Comparison of ENCODE assay signal across 23 cellular contexts in genomic region chr5:144104086-144104485, GRCh38.
"Had no signal": no experiment of that assay in that cellular context is flagged by ENCODE, and none has a peak within 500 bp of the region (broad histone marks: within the 10 kb centered on the region; RNA-seq: fewer than 3 reads in every experiment).

No MANE protein-coding gene starts in this region.

- DNase-seq: activated CD4-positive, alpha-beta T cell treated with anti-CD3 and anti-CD28 coated beads for 1 hour; activated CD4-positive, alpha-beta T cell treated with anti-CD3 and anti-CD28 coated beads, Interleukin-2, amount 50 U/mL, for 1 hour; activated CD8-positive, alpha-beta T cell treated with anti-CD3 and anti-CD28 coated beads, Interleukin-2, amount 10 ng/mL, durations not matched to agents 7 days and 5 days; activated naive CD4-positive, alpha-beta T cell; activated naive CD8-positive, alpha-beta T cell treated with anti-CD3 and anti-CD28 coated beads for 36 hours; colonic mucosa; dorsolateral prefrontal cortex; gastrocnemius medialis; hippocampal formation; left ventricle myocardium inferior; naive thymus-derived CD4-positive, alpha-beta T cell; posterior cingulate gyrus; sigmoid colon; stimulated activated CD4-positive, alpha-beta T cell treated with anti-CD3 and anti-CD28 coated beads, Interleukin-15, amount 100 ng/mL, for 24 hours; stimulated activated naive B cell treated with anti-CD40 and anti-IgM and Interleukin-4, amounts not matched to agents 10 μg/mL and 1 μg/mL and 100 μg/mL, for 72 hours; transverse colon had no signal

- H3K27ac Mint-ChIP-seq: activated CD8-positive, alpha-beta T cell treated with anti-CD3 and anti-CD28 coated beads, Interleukin-2, amount 10 ng/mL, durations not matched to agents 7 days and 5 days; activated naive CD8-positive, alpha-beta T cell treated with anti-CD3 and anti-CD28 coated beads for 36 hours; activated T-helper 17 cell treated with anti-CD3 and anti-CD28 coated beads, Interleukin-2, amount 50 U/mL, for 72 hours; naive thymus-derived CD4-positive, alpha-beta T cell; stimulated activated naive B cell treated with anti-CD40 and anti-IgM and Interleukin-4, amounts not matched to agents 10 μg/mL and 1 μg/mL and 100 μg/mL, for 72 hours had no signal

- H3K9me3 Mint-ChIP-seq: activated naive CD8-positive, alpha-beta T cell treated with anti-CD3 and anti-CD28 coated beads for 36 hours; activated T-helper 17 cell treated with anti-CD3 and anti-CD28 coated beads, Interleukin-2, amount 50 U/mL, for 72 hours; naive thymus-derived CD4-positive, alpha-beta T cell; neural crest cell; stimulated activated naive B cell treated with anti-CD40 and anti-IgM and Interleukin-4, amounts not matched to agents 10 μg/mL and 1 μg/mL and 100 μg/mL, for 72 hours had no signal

- ATAC-seq: activated CD8-positive, alpha-beta T cell treated with anti-CD3 and anti-CD28 coated beads, Interleukin-2, amount 10 ng/mL, durations not matched to agents 7 days and 5 days; activated T-helper 17 cell treated with anti-CD3 and anti-CD28 coated beads, Interleukin-2, amount 50 U/mL, for 72 hours; gastrocnemius medialis; naive thymus-derived CD4-positive, alpha-beta T cell; stimulated activated naive B cell treated with anti-CD40 and anti-IgM and Interleukin-4, amounts not matched to agents 10 μg/mL and 1 μg/mL and 100 μg/mL, for 72 hours had no signal

- H3K4me2 ChIP-seq: smooth muscle cell had no signal

- FAIRE-seq: astrocyte, urothelium cell line had no signal

- H3K36me3 ChIP-seq: breast epithelium, colonic mucosa, esophagus muscularis mucosa, gastrocnemius medialis, left ventricle myocardium inferior, sigmoid colon, transverse colon had no signal

- H3K4me1 ChIP-seq: breast epithelium, colonic mucosa, gastrocnemius medialis, left ventricle myocardium inferior, transverse colon had no signal

- H3K27me3 Mint-ChIP-seq: stimulated activated naive B cell treated with anti-CD40 and anti-IgM and Interleukin-4, amounts not matched to agents 10 μg/mL and 1 μg/mL and 100 μg/mL, for 72 hours had no signal

- H3K27me3 ChIP-seq: breast epithelium, colonic mucosa, dorsolateral prefrontal cortex, esophagus muscularis mucosa, gastrocnemius medialis, sigmoid colon had no signal

- H3K9me3 ChIP-seq: breast epithelium, colonic mucosa, esophagus muscularis mucosa, gastrocnemius medialis, left ventricle myocardium inferior, sigmoid colon, transverse colon had no signal

- H3K4me3 ChIP-seq: breast epithelium, colonic mucosa, dorsolateral prefrontal cortex, esophagus muscularis mucosa, gastrocnemius medialis, left ventricle myocardium inferior, sigmoid colon, smooth muscle cell, transverse colon had no signal

- H3K36me3 Mint-ChIP-seq: activated naive CD8-positive, alpha-beta T cell treated with anti-CD3 and anti-CD28 coated beads for 36 hours; naive thymus-derived CD4-positive, alpha-beta T cell; stimulated activated naive B cell treated with anti-CD40 and anti-IgM and Interleukin-4, amounts not matched to agents 10 μg/mL and 1 μg/mL and 100 μg/mL, for 72 hours had no signal

- H3K4me1 Mint-ChIP-seq: activated naive CD8-positive, alpha-beta T cell treated with anti-CD3 and anti-CD28 coated beads for 36 hours; activated T-helper 17 cell treated with anti-CD3 and anti-CD28 coated beads, Interleukin-2, amount 50 U/mL, for 72 hours; naive thymus-derived CD4-positive, alpha-beta T cell; neural crest cell; stimulated activated naive B cell treated with anti-CD40 and anti-IgM and Interleukin-4, amounts not matched to agents 10 μg/mL and 1 μg/mL and 100 μg/mL, for 72 hours had no signal

- H3K4me3 Mint-ChIP-seq: activated CD8-positive, alpha-beta T cell treated with anti-CD3 and anti-CD28 coated beads, Interleukin-2, amount 10 ng/mL, durations not matched to agents 7 days and 5 days; activated naive CD8-positive, alpha-beta T cell treated with anti-CD3 and anti-CD28 coated beads for 36 hours; activated T-helper 17 cell treated with anti-CD3 and anti-CD28 coated beads, Interleukin-2, amount 50 U/mL, for 72 hours; naive thymus-derived CD4-positive, alpha-beta T cell; neural crest cell; stimulated activated naive B cell treated with anti-CD40 and anti-IgM and Interleukin-4, amounts not matched to agents 10 μg/mL and 1 μg/mL and 100 μg/mL, for 72 hours had no signal

- H3K27ac ChIP-seq: breast epithelium, colonic mucosa, dorsolateral prefrontal cortex, esophagus muscularis mucosa, gastrocnemius medialis, left ventricle myocardium inferior, sigmoid colon, transverse colon had no signal
